Comparison of ENCODE assay signal across 13 cellular contexts in genomic region chr14:59407246-59407615, GRCh38. TPM values are rescaled to one million over a fixed set of nuclear protein-coding genes. Genes with fewer than 3 reads are reported as not detected.
A peak's percentile ranks its signal among the peaks of the same experiment; 100 is the strongest.
DNase-seq lines count a peak whose midpoint lies in the region; ATAC-seq and TF ChIP-seq lines count a peak whose summit lies in the region.
"Had no signal": no experiment of that assay in that cellular context is flagged by ENCODE, and none has a peak within 500 bp of the region (broad histone marks: within the 10 kb centered on the region; RNA-seq: fewer than 3 reads in every experiment).

No MANE protein-coding gene starts in this region.

- H3K9me2 ChIP-seq in GM23248 (ENCODE audit: insufficient read depth) = no peaks in the 10 kb centered on the region

- H3K27me3 ChIP-seq in GM23248 (replicated peaks; ENCODE audit: insufficient read depth) (no peaks in the 10 kb centered on the region), heart right ventricle (no peaks in the 10 kb centered on the region), sigmoid colon (no peaks in the 10 kb centered on the region), H7 (ENCODE audit: control insufficient read depth, insufficient read depth, low read length) (no peaks in the 10 kb centered on the region)

- peak; percentile 65 to 88 (median 75) for ATAC-seq in heart right ventricle
- ATAC-seq in GM18873 (IDR thresholded peaks at IDR 0.05; ENCODE audit: low FRiP score, unreplicated experiment) = no peak

- DNase-seq in GM23248 (peak; percentile 97), astrocyte of the spinal cord (ENCODE audit: low read depth, low spot score) (peak; percentile 93), heart right ventricle (no peak), sigmoid colon (no peak), cerebellar nuclear complex (lab: John Stamatoyannopoulos, UW) (no peak), H7 (no peak)
- no peak for DNase-seq in stimulated activated CD4-positive, alpha-beta T cell treated with anti-CD3 and anti-CD28 coated beads, Interleukin-4, amount 100 ng/mL, for 1 hour
- DNase-seq: Calu3; effector CD8-positive, alpha-beta T cell; H9; NCI-H1930 had no signal

- in situ Hi-C loops in GM23248 (cut with MboI) = no loop called here
- in situ Hi-C loops in astrocyte of the spinal cord (cut with HindIII; ENCODE audit: low sequenced_read_pairs) = no loop called here

- H4K20me1 ChIP-seq in GM23248 (ENCODE audit: insufficient read depth) = no peaks in the 10 kb centered on the region

- intact Hi-C loops in heart right ventricle (cut with DNase I) (loop anchor here in 1 of 10 donors (5.0 kb wide), 1 partner anchor 70 kb away; no protein-coding TSS in a partner anchor), sigmoid colon (cut with DNase I) (no loop called here)

- WGBS in GM23248 (ENCODE audit: low coverage in 1 of 2, low lambda C conversion rate in 2 of 2, missing lambda C conversion rate in 2 of 2), 2 experiments = 0% methylated on average over 3 of the region's 3 CpGs
- WGBS in heart right ventricle, 2 donors = 38 to 40% methylated on average over 3 of the region's 3 CpGs
- WGBS in sigmoid colon, 2 donors = 62 to 70% methylated on average over 3 of the region's 3 CpGs

- H3K4me3 ChIP-seq in GM23248 (peak overlapping the region; percentile 39), astrocyte of the spinal cord (ENCODE audit: low read depth, low read length) (no peak overlapping the region), heart right ventricle (no peak overlapping the region), sigmoid colon (no peak overlapping the region), H7 (ENCODE audit: insufficient read depth, low read depth, low read length) (no peak overlapping the region)

- H3K4me1 ChIP-seq in GM23248 (ENCODE audit: insufficient read depth) (peaks cover 25% of the 10 kb centered on the region), heart right ventricle (peaks cover 3 to 34% (median 22%) of the 10 kb centered on the region in 9 donors), sigmoid colon (no peaks in the 10 kb centered on the region)

- peaks cover 16% of the 10 kb centered on the region for H3F3A ChIP-seq in GM23248 (ENCODE audit: insufficient read depth)

- no peaks in the 10 kb centered on the region for H3K36me3 ChIP-seq in GM23248 (ENCODE audit: low read depth)
- H3K36me3 ChIP-seq in heart right ventricle = no peaks in the 10 kb centered on the region
- H3K36me3 ChIP-seq in sigmoid colon = no peaks in the 10 kb centered on the region
- no peaks in the 10 kb centered on the region for H3K36me3 ChIP-seq in H7 (replicated peaks; ENCODE audit: control insufficient read depth, insufficient read depth, low read length)

- no peak for TF ChIP-seq POLR2A in sigmoid colon (IDR thresholded peaks at IDR 0.05)

- H3K9ac ChIP-seq in GM23248 = peak overlapping the region; percentile 71

- TF ChIP-seq CTCF in astrocyte of the spinal cord (IDR thresholded peaks at IDR 0.05; ENCODE audit: low read depth, low read length) (no peak), heart right ventricle (IDR thresholded peaks at IDR 0.05) (no peak), sigmoid colon (IDR thresholded peaks at IDR 0.05) (no peak)

- no peak for TF ChIP-seq EP300 in sigmoid colon (IDR thresholded peaks at IDR 0.05)

- H3K27ac ChIP-seq in GM23248 (peak overlapping the region; percentile 92), heart right ventricle (peak overlapping the region; percentile 6 to 84 (median 73)), sigmoid colon (peak overlapping the region in 3 of 4 donors; percentile 16 to 59 (median 25))
- H3K27ac ChIP-seq: HL-60 had no signal

- H3K9me3 ChIP-seq in GM23248 (ENCODE audit: low read depth) = no peaks in the 10 kb centered on the region
- H3K9me3 ChIP-seq in heart right ventricle = peaks cover 0 to 11% (median 0%) of the 10 kb centered on the region in 11 donors
- no peaks in the 10 kb centered on the region for H3K9me3 ChIP-seq in sigmoid colon

- peak overlapping the region; percentile 56 for H2AFZ ChIP-seq in GM23248

- H3K4me2 ChIP-seq in GM23248 (ENCODE audit: unreplicated experiment) = peak overlapping the region; percentile 78

- H3K79me2 ChIP-seq in GM23248 (ENCODE audit: insufficient read depth) = no peaks in the 10 kb centered on the region

RNA-seq across cellular contexts. Expression of gene GPR135, which starts 57.9 kb away (rescaled TPM):
- 2.6 and 5.8 TPM in 2 replicates for total RNA-seq in GM23248 (2014; rRNA removed; shearing (Covaris generic))
- polyA plus RNA-seq in GM23248 (2016; fragmentation: Nextera tagmentation; extraction: Ambion mirVana) = 1.3 and 1.5 TPM in 2 replicates
- total RNA-seq in heart right ventricle = 1 to 10 TPM; 1.5 to 2.6 (median 2.2) TPM
- 1 to 10 TPM in 1 of 2 donors, under 1 TPM in 1; 0.86 to 1.0 TPM for polyA plus RNA-seq in heart right ventricle
- 10 to 100 TPM in 1 of 4 donors, 1 to 10 TPM in 3; 5.2 to 12.7 (median 6.1) TPM for total RNA-seq in sigmoid colon
- polyA plus RNA-seq in sigmoid colon = under 1 TPM in 1 of 3 donors, not detected in 2; 0.50 TPM
- 0.59 and 0.67 TPM in 2 replicates for total RNA-seq in H7 (2014; rRNA removed; shearing (Covaris generic))

Comparison
In these comparisons a context has a peak if more than half of its experiments do, and no peak if none do; other contexts are left out.
1. DNase-seq: peak in GM23248 (single experiment) and astrocyte of the spinal cord (single experiment); none in heart right ventricle (0 of 2), sigmoid colon (single experiment), stimulated activated CD4-positive, alpha-beta T cell treated with anti-CD3 and anti-CD28 coated beads, Interleukin-4, amount 100 ng/mL, for 1 hour (single experiment), cerebellar nuclear complex (0 of 2) and H7 (single experiment).
2. H3K27ac ChIP-seq: peak in every context shown above with its lines; median percentile 92 in GM23248; 73 in heart right ventricle; 25 in sigmoid colon.